In the genomic region with DNA sequence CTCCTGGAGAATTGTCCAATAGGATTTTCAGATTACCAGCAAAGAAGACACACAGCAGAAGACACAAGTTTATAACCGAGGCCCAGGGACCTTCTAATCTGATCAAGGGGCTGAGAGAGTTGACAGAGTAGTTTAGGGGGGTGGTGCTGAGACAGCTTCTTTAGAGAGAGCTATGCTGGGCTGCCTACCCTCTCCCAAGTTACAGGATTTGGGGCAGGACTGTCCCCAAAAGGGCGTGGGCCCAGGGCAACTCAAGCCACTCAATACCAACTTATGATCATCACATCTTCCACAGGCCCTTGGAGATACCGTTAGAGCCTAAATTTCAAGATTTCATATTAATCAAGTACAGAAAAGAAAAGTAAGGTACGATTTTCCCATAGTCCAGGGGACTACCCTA, we compare ENCODE assay signal across 23 cellular contexts.
"Had no signal": no experiment of that assay in that cellular context is flagged by ENCODE, and none has a peak within 500 bp of the region (broad histone marks: within the 10 kb centered on the region; RNA-seq: fewer than 3 reads in every experiment).

No MANE protein-coding gene starts in this region.

- H3K27ac ChIP-seq: colonic mucosa, coronary artery, dorsolateral prefrontal cortex, epithelial cell of prostate, esophagus muscularis mucosa, esophagus squamous epithelium, foreskin keratinocyte, gastrocnemius medialis, gastroesophageal sphincter had no signal

- H3K36me3 ChIP-seq: colonic mucosa, esophagus muscularis mucosa, esophagus squamous epithelium, gastrocnemius medialis, gastroesophageal sphincter had no signal

- DNase-seq: colonic mucosa; cortex of kidney; dermis blood vessel endothelial cell; dorsolateral prefrontal cortex; effector CD4-positive, alpha-beta T cell; effector CD8-positive, alpha-beta T cell; effector memory CD4-positive, alpha-beta T cell; effector memory CD8-positive, alpha-beta T cell; endodermal cell; erythroblast; esophagus squamous epithelium; foreskin fibroblast; foreskin keratinocyte; foreskin melanocyte; gastrocnemius medialis; glutamatergic neuron; head of caudate nucleus had no signal

- H3K27me3 ChIP-seq: colonic mucosa, esophagus squamous epithelium, foreskin keratinocyte, gastrocnemius medialis, gastroesophageal sphincter had no signal

- ATAC-seq: effector memory CD8-positive, alpha-beta T cell; esophagus mucosa; foreskin keratinocyte; gastrocnemius medialis; gastroesophageal sphincter had no signal

- H3K4me3 ChIP-seq: colonic mucosa, coronary artery, dorsolateral prefrontal cortex, esophagus muscularis mucosa, esophagus squamous epithelium, gastrocnemius medialis, gastroesophageal sphincter had no signal

- H3K9me3 Mint-ChIP-seq: dendritic cell treated with granulocyte-macrophage colony-stimulating factor and Interleukin-4, amounts not matched to agents 40 ng/mL and 50 ng/mL, for 4 days; effector memory CD8-positive, alpha-beta T cell had no signal

- H3K4me3 Mint-ChIP-seq: dendritic cell treated with granulocyte-macrophage colony-stimulating factor and Interleukin-4, amounts not matched to agents 40 ng/mL and 50 ng/mL, for 4 days; effector memory CD8-positive, alpha-beta T cell; endodermal cell had no signal

- H3K27ac Mint-ChIP-seq: dendritic cell treated with granulocyte-macrophage colony-stimulating factor and Interleukin-4, amounts not matched to agents 40 ng/mL and 50 ng/mL, for 4 days; effector memory CD8-positive, alpha-beta T cell; endodermal cell had no signal

- H3K4me1 ChIP-seq: colonic mucosa, esophagus muscularis mucosa, esophagus squamous epithelium, foreskin keratinocyte, gastrocnemius medialis, gastroesophageal sphincter had no signal

- H3K9me3 ChIP-seq: colonic mucosa, esophagus squamous epithelium, gastrocnemius medialis, gastroesophageal sphincter had no signal
